31 cellular contexts compared by ENCODE assay signal in the genomic region with DNA sequence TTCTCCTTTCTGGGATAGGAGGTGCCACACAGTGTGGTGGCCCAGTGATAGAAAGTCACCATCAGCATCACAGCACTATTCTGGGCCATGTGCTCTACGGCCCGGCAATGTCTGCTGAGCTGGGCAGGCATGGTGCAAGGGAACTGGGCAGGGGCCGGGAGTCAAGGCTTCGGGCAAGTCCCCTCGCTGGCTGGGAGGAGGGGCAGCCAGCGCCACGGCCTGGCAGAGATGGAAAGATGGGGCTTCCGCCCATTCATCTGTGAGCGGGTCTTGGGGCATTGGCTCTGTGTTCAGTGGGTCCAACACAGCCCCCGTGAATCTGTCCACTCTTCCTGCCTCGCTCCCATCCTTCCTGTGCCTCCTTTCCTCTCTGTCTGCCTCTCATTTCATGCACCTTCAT. TPM values are rescaled to one million over a fixed set of nuclear protein-coding genes. Genes with fewer than 3 reads are reported as not detected.
"Had no signal": no experiment of that assay in that cellular context is flagged by ENCODE, and none has a peak within 500 bp of the region (broad histone marks: within the 10 kb centered on the region; RNA-seq: fewer than 3 reads in every experiment).

No MANE protein-coding gene starts in this region.

- H3K4me3 ChIP-seq: coronary artery, dorsolateral prefrontal cortex, esophagus squamous epithelium, gastrocnemius medialis, heart right ventricle, left lung, lower lobe of right lung, mucosa of descending colon had no signal

- H3K36me3 ChIP-seq: esophagus squamous epithelium, gastrocnemius medialis, heart right ventricle, left lung, lower lobe of right lung had no signal

- H3K27ac Mint-ChIP-seq: mesothelial cell of epicardium had no signal

- FAIRE-seq: colon, islet of Langerhans, keratinocyte had no signal

- DNase-seq: dermis blood vessel endothelial cell; dorsolateral prefrontal cortex; effector CD4-positive, alpha-beta T cell; effector memory CD4-positive, alpha-beta T cell; erythroblast; esophagus squamous epithelium; foreskin fibroblast; foreskin melanocyte; gastrocnemius medialis; glutamatergic neuron; head of caudate nucleus; heart right ventricle; hippocampal formation; left cardiac atrium; left lung; left ventricle myocardium superior; lower lobe of right lung; mesenchymal stem cell; mucosa of descending colon; naive B cell had no signal

- H3K27ac ChIP-seq: epithelial cell of prostate, esophagus squamous epithelium, gastrocnemius medialis, heart right ventricle, left lung, lower lobe of right lung had no signal

- H3K4me3 Mint-ChIP-seq: mesothelial cell of epicardium, naive B cell had no signal

- H3K9me3 ChIP-seq: esophagus squamous epithelium, gastrocnemius medialis, heart right ventricle, left lung, lower lobe of right lung, mucosa of descending colon had no signal

- H3K4me1 ChIP-seq: gastrocnemius medialis, lower lobe of right lung had no signal

- H3K9me3 Mint-ChIP-seq: mesothelial cell of epicardium, naive B cell had no signal

- ATAC-seq: esophagus mucosa, gastrocnemius medialis, heart right ventricle, left lung, left ventricle myocardium superior, lower lobe of right lung, mucosa of descending colon had no signal

- H3K27me3 ChIP-seq: gastrocnemius medialis had no signal

- H3K36me3 Mint-ChIP-seq: mesothelial cell of epicardium, naive B cell had no signal

RNA-seq across cellular contexts. Expression of a gene that starts 7.1 kb away (rescaled TPM):
- total RNA-seq: dermis blood vessel endothelial cell, esophagus mucosa, esophagus squamous epithelium, gastrocnemius medialis, glomerular endothelial cell, heart right ventricle, kidney epithelial cell, left lung, left ventricle myocardium superior, lower lobe of right lung, lung microvascular endothelial cell, mesenteric fat pad had no signal
- polyA plus RNA-seq: heart right ventricle, keratinocyte had no signal
